Comparison of ENCODE assay signal across 9 cellular contexts in genomic region chr17:59641799-59642484, GRCh38. TPM values are rescaled to one million over a fixed set of nuclear protein-coding genes. Genes with fewer than 3 reads are reported as not detected.
DNase-seq lines count a peak whose midpoint lies in the region; ATAC-seq and TF ChIP-seq lines count a peak whose summit lies in the region.
"Had no signal": no experiment of that assay in that cellular context is flagged by ENCODE, and none has a peak within 500 bp of the region (broad histone marks: within the 10 kb centered on the region; RNA-seq: fewer than 3 reads in every experiment).

No MANE protein-coding gene starts in this region.

- ATAC-seq in GM19468 (IDR thresholded peaks at IDR 0.05; ENCODE audit: extremely low read depth, unreplicated experiment) (peak; percentile 86), HG03469 (IDR thresholded peaks at IDR 0.05; ENCODE audit: unreplicated experiment) (peak; percentile 63)

- peaks cover 34% of the 10 kb centered on the region for H3K4me1 Mint-ChIP-seq in activated T-helper 2 cell treated with anti-CD3 and anti-CD28 coated beads, Interferon-gamma antibody, Interleukin-2, Interleukin-4, amounts not matched to agents 10 μg/mL and 5 μg/mL and 100 μg/mL, durations not matched to agents 14 hours and 24 hours and 36 hours (ENCODE audit: low read depth)
- H3K4me1 Mint-ChIP-seq in stimulated activated naive CD8-positive, alpha-beta T cell treated with anti-CD3 and anti-CD28 coated beads, Interleukin-15, Interleukin-2, amounts not matched to agents 100 ng/mL and 50 ng/mL, for 24 hours (ENCODE audit: low read depth): peaks cover 64% of the 10 kb centered on the region

- no peaks in the 10 kb centered on the region for H3K9me3 Mint-ChIP-seq in activated T-helper 2 cell treated with anti-CD3 and anti-CD28 coated beads, Interferon-gamma antibody, Interleukin-2, Interleukin-4, amounts not matched to agents 10 μg/mL and 5 μg/mL and 100 μg/mL, durations not matched to agents 14 hours and 24 hours and 36 hours
- no peaks in the 10 kb centered on the region for H3K9me3 Mint-ChIP-seq in stimulated activated naive CD8-positive, alpha-beta T cell treated with anti-CD3 and anti-CD28 coated beads, Interleukin-15, Interleukin-2, amounts not matched to agents 100 ng/mL and 50 ng/mL, for 24 hours

- no peak overlapping the region for H3K27ac ChIP-seq in osteoblast (ENCODE audit: low read depth, low read length)
- H3K27ac ChIP-seq: HL-60 had no signal

- no peaks in the 10 kb centered on the region for H3K27me3 Mint-ChIP-seq in activated T-helper 2 cell treated with anti-CD3 and anti-CD28 coated beads, Interferon-gamma antibody, Interleukin-2, Interleukin-4, amounts not matched to agents 10 μg/mL and 5 μg/mL and 100 μg/mL, durations not matched to agents 14 hours and 24 hours and 36 hours (ENCODE audit: low read depth)
- no peaks in the 10 kb centered on the region for H3K27me3 Mint-ChIP-seq in stimulated activated naive CD8-positive, alpha-beta T cell treated with anti-CD3 and anti-CD28 coated beads, Interleukin-15, Interleukin-2, amounts not matched to agents 100 ng/mL and 50 ng/mL, for 24 hours

- intact Hi-C loops in activated T-helper 2 cell treated with anti-CD3 and anti-CD28 coated beads, Interferon-gamma antibody, Interleukin-2, Interleukin-4, amounts not matched to agents 10 μg/mL and 5 μg/mL and 100 μg/mL, durations not matched to agents 14 hours and 24 hours and 36 hours (cut with micrococcal nuclease): loop anchor here (1.0 to 2.0 kb wide), 2 partner anchors 23 to 41 kb away; partner anchors contain the start of gene CLTC

- peaks cover 36% of the 10 kb centered on the region for H3K36me3 ChIP-seq in osteoblast (ENCODE audit: insufficient read depth, low read length)

- H3K9me3 ChIP-seq in osteoblast (ENCODE audit: low read depth, low read length): no peaks in the 10 kb centered on the region

- no peak for TF ChIP-seq CTCF in osteoblast (IDR thresholded peaks at IDR 0.05; ENCODE audit: extremely low read depth, low read depth, low read length)

- H3K4me2 ChIP-seq in osteoblast (ENCODE audit: insufficient read depth, low read length): no peak overlapping the region

- peak overlapping the region; percentile 48 for H3K27ac Mint-ChIP-seq in activated T-helper 2 cell treated with anti-CD3 and anti-CD28 coated beads, Interferon-gamma antibody, Interleukin-2, Interleukin-4, amounts not matched to agents 10 μg/mL and 5 μg/mL and 100 μg/mL, durations not matched to agents 14 hours and 24 hours and 36 hours
- H3K27ac Mint-ChIP-seq in stimulated activated naive CD8-positive, alpha-beta T cell treated with anti-CD3 and anti-CD28 coated beads, Interleukin-15, Interleukin-2, amounts not matched to agents 100 ng/mL and 50 ng/mL, for 24 hours: peak overlapping the region; percentile 64

- no peaks in the 10 kb centered on the region for H3K27me3 ChIP-seq in osteoblast (ENCODE audit: insufficient read depth, low read length)

- H3K79me2 ChIP-seq in osteoblast (ENCODE audit: insufficient read depth, low read length): peaks cover 98% of the 10 kb centered on the region

- peak; percentile 24 for DNase-seq in Caki2 (ENCODE audit: low read depth)
- no peak for DNase-seq in activated T-helper 2 cell treated with anti-CD3 and anti-CD28 coated beads, Interferon-gamma antibody, Interleukin-2, Interleukin-4, amounts not matched to agents 10 μg/mL and 5 μg/mL and 100 μg/mL, durations not matched to agents 14 hours and 24 hours and 36 hours (ENCODE audit: low spot score)
- no peak for DNase-seq in osteoblast (ENCODE audit: insufficient read length, low spot score, missing footprints)
- no peak for DNase-seq in ureter (ENCODE audit: low spot score)
- no peak for DNase-seq in NCI-H1417 (lab: John Stamatoyannopoulos, UW)

- H3K4me3 ChIP-seq in osteoblast (ENCODE audit: insufficient read depth, low read length): no peak overlapping the region

- peaks cover 41% of the 10 kb centered on the region for H3K36me3 Mint-ChIP-seq in activated T-helper 2 cell treated with anti-CD3 and anti-CD28 coated beads, Interferon-gamma antibody, Interleukin-2, Interleukin-4, amounts not matched to agents 10 μg/mL and 5 μg/mL and 100 μg/mL, durations not matched to agents 14 hours and 24 hours and 36 hours (ENCODE audit: low read depth)
- H3K36me3 Mint-ChIP-seq in stimulated activated naive CD8-positive, alpha-beta T cell treated with anti-CD3 and anti-CD28 coated beads, Interleukin-15, Interleukin-2, amounts not matched to agents 100 ng/mL and 50 ng/mL, for 24 hours (ENCODE audit: low read depth): peaks cover 22% of the 10 kb centered on the region

- H2AFZ ChIP-seq in osteoblast (ENCODE audit: low read length): no peak overlapping the region

- H3K4me1 ChIP-seq in osteoblast (ENCODE audit: insufficient read depth, low read length): peaks cover 28% of the 10 kb centered on the region

- in situ Hi-C loops in Caki2 (cut with HindIII; ENCODE audit: low pct_unique_long_range_greater_than_20kb, low sequenced_read_pairs): no loop called here

- H3K4me3 Mint-ChIP-seq in activated T-helper 2 cell treated with anti-CD3 and anti-CD28 coated beads, Interferon-gamma antibody, Interleukin-2, Interleukin-4, amounts not matched to agents 10 μg/mL and 5 μg/mL and 100 μg/mL, durations not matched to agents 14 hours and 24 hours and 36 hours (ENCODE audit: low read depth): peak overlapping the region; percentile 40
- H3K4me3 Mint-ChIP-seq in stimulated activated naive CD8-positive, alpha-beta T cell treated with anti-CD3 and anti-CD28 coated beads, Interleukin-15, Interleukin-2, amounts not matched to agents 100 ng/mL and 50 ng/mL, for 24 hours: peak overlapping the region; percentile 51

- peaks cover 83% of the 10 kb centered on the region for H4K20me1 ChIP-seq in osteoblast (ENCODE audit: insufficient read depth, low read length)

RNA-seq across cellular contexts. Expression of gene CLTC, which starts 22.2 kb away (rescaled TPM):
- 256 and 284 TPM in 2 replicates for total RNA-seq in Caki2 (2014; rRNA removed; shearing (Covaris generic); ENCODE audit: low replicate concordance)
- total RNA-seq in activated T-helper 2 cell treated with anti-CD3 and anti-CD28 coated beads, Interferon-gamma antibody, Interleukin-2, Interleukin-4, amounts not matched to agents 10 μg/mL and 5 μg/mL and 100 μg/mL, durations not matched to agents 14 hours and 24 hours and 36 hours: 188 and 193 TPM in 2 replicates
- 502 and 518 TPM in 2 replicates for total RNA-seq in osteoblast
- total RNA-seq in ureter: 293 TPM
